Comparison of ENCODE assay signal across 9 cellular contexts in the genomic region with DNA sequence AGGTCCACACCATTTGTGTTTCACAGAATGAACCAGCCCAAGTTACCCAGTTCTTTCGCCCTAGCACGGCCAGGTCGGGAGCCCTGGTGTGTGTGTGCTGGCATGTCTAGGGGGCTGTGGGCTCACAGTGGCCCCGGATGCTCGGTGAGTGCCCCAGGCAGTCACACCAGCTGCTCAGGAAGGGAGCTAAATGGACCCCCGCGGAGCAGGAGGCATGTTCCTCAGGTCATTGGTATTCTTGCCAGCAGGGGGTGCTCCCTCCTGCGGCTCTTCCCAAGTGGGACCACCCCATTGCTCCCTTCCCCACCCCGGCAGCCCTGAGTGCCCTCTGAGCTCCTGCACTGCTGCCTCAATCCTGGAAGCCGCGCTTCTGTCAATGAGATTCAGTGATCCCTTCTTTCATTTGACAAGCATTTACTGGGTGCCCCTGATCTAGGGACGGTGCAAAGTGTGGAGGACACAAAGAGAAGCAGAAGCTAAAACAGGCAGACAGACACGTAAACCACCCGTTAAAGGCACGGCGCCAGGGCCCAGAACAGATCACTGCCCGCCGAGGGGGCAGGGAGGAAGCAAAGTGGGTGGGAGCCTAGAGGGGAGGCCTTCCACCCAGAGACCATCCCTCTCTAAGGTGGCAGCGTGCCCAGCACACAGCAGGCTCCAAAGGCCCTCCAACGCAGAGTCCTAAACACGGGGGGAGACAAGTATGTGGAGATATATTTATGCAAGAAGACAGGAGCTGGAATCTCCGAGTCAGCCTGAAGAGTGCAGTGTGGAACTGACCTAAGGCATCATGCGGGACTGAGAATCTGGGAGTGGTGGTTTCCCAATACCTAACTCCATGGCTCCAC. TPM values are rescaled to one million over a fixed set of nuclear protein-coding genes. Genes with fewer than 3 reads are reported as not detected.
A peak's percentile ranks its signal among the peaks of the same experiment; 100 is the strongest.
DNase-seq lines count a peak whose midpoint lies in the region; ATAC-seq and TF ChIP-seq lines count a peak whose summit lies in the region.
"Had no signal": no experiment of that assay in that cellular context is flagged by ENCODE, and none has a peak within 500 bp of the region (broad histone marks: within the 10 kb centered on the region; RNA-seq: fewer than 3 reads in every experiment).

No MANE protein-coding gene starts in this region.

- peaks cover 0 to 49% (median 0%) of the 10 kb centered on the region in 5 donors for H3K36me3 Mint-ChIP-seq in naive thymus-derived CD4-positive, alpha-beta T cell

- no peaks in the 10 kb centered on the region for H3K4me1 Mint-ChIP-seq in naive thymus-derived CD4-positive, alpha-beta T cell

- H3K4me3 Mint-ChIP-seq in naive thymus-derived CD4-positive, alpha-beta T cell, result no peak overlapping the region

- H3K4me1 ChIP-seq in Peyer's patch (no peaks in the 10 kb centered on the region), spleen (no peaks in the 10 kb centered on the region), prostate gland (replicated peaks) (no peaks in the 10 kb centered on the region)
- no peaks in the 10 kb centered on the region for H3K4me1 ChIP-seq in naive thymus-derived CD4-positive, alpha-beta T cell (ENCODE audit: control insufficient read depth in 2 of 2, insufficient read depth in 2 of 2, low read length in 2 of 2)

- H3K9me3 ChIP-seq in Peyer's patch (no peaks in the 10 kb centered on the region), spleen (no peaks in the 10 kb centered on the region), prostate gland (no peaks in the 10 kb centered on the region)
- H3K9me3 ChIP-seq in naive thymus-derived CD4-positive, alpha-beta T cell (ENCODE audit: control insufficient read depth in 2 of 3, low read length in 3 of 3), result no peaks in the 10 kb centered on the region
- H3K9me3 ChIP-seq: ovary had no signal

- no peaks in the 10 kb centered on the region for H3K9me3 Mint-ChIP-seq in naive thymus-derived CD4-positive, alpha-beta T cell

- H3K36me3 ChIP-seq in Peyer's patch, result peaks cover 0 to 57% (median 4%) of the 10 kb centered on the region in 3 donors
- H3K36me3 ChIP-seq in spleen, result peaks cover 0 to 94% (median 50%) of the 10 kb centered on the region in 6 donors
- H3K36me3 ChIP-seq in prostate gland, result peaks cover 3 to 8% of the 10 kb centered on the region in 2 donors
- peaks cover 0 to 42% (median 5%) of the 10 kb centered on the region in 3 experiments for H3K36me3 ChIP-seq in naive thymus-derived CD4-positive, alpha-beta T cell (ENCODE audit: control insufficient read depth in 2 of 3, insufficient read depth in 3 of 3, low read length in 3 of 3)
- H3K36me3 ChIP-seq: ovary had no signal

- TF ChIP-seq POLR2A in Peyer's patch (IDR thresholded peaks at IDR 0.05), result no peak
- no peak for TF ChIP-seq POLR2A in spleen (IDR thresholded peaks at IDR 0.05)
- TF ChIP-seq POLR2A in prostate gland (IDR thresholded peaks at IDR 0.05), result no peak

- POLR2A ChIA-PET in naive thymus-derived CD4-positive, alpha-beta T cell (lab: Charles Lee), result interaction anchor here (0.5 kb wide), 1 partner anchor 152 kb away, joined by 3 read pairs; no protein-coding TSS in a partner anchor

- 72 to 86% (median 81%) methylated on average over 23 of the region's 23 CpGs for WGBS in spleen, 5 donors
- WGBS in prostate gland, result 68% methylated on average over 23 of the region's 23 CpGs

- TF ChIP-seq CTCF in Peyer's patch (IDR thresholded peaks at IDR 0.05) (peak in 4 of 6 experiments; percentile 8 to 19 (median 10)), spleen (IDR thresholded peaks at IDR 0.05 in 8 of 11, conservative IDR thresholded peaks at IDR 0.05 in 3 of 11) (peak in 6 of 11 experiments; percentile 24 to 49 (median 39)), prostate gland (IDR thresholded peaks at IDR 0.05) (no peak)

- no peak overlapping the region for H3K27ac Mint-ChIP-seq in naive thymus-derived CD4-positive, alpha-beta T cell

- DNase-seq in DMS 273 (lab: John Stamatoyannopoulos, UW; ENCODE audit: unreplicated experiment) (peak; percentile 33), DMS 273 treated with DMSO at 0.1 percent for 48 hours (lab: John Stamatoyannopoulos, UW) (no peak), Peyer's patch (no peak), germinal center (ENCODE audit: low spot score) (peak; percentile 19), spleen (no peak), prostate gland (ENCODE audit: low spot score) (no peak), SIG-M5 treated with dmso at 0.1 percent for 504 hours (lab: John Stamatoyannopoulos, UW; ENCODE audit: unreplicated experiment) (no peak)
- DNase-seq in naive thymus-derived CD4-positive, alpha-beta T cell, result no peak

- H3K4me3 ChIP-seq in Peyer's patch (no peak overlapping the region), spleen (no peak overlapping the region), prostate gland (no peak overlapping the region)
- H3K4me3 ChIP-seq in naive thymus-derived CD4-positive, alpha-beta T cell (ENCODE audit: low read length), result no peak overlapping the region
- H3K4me3 ChIP-seq: ovary had no signal

- CTCF ChIA-PET in naive thymus-derived CD4-positive, alpha-beta T cell (lab: Charles Lee), result interaction anchor here (1.3 kb wide), 1 partner anchor 35 kb away, joined by 3 read pairs; no protein-coding TSS in a partner anchor

- H3K27ac ChIP-seq in Peyer's patch (no peak overlapping the region), spleen (no peak overlapping the region), prostate gland (no peak overlapping the region)
- no peak overlapping the region for H3K27ac ChIP-seq in naive thymus-derived CD4-positive, alpha-beta T cell (ENCODE audit: low read depth, low read length)
- H3K27ac ChIP-seq: ovary had no signal

- no peaks in the 10 kb centered on the region for H3K27me3 Mint-ChIP-seq in naive thymus-derived CD4-positive, alpha-beta T cell

- intact Hi-C loops in spleen (cut with DNase I; ENCODE audit: low total_unique reads), result loop anchor here (10.0 kb wide), 1 partner anchor 106 kb away; no protein-coding TSS in a partner anchor
- intact Hi-C loops in prostate gland (cut with DNase I), result loop anchor here (5.0 kb wide), 1 partner anchor 104 kb away; no protein-coding TSS in a partner anchor
- intact Hi-C loops in naive thymus-derived CD4-positive, alpha-beta T cell (cut with micrococcal nuclease), result loop anchor here in 1 of 2 donors (2.0 kb wide), 1 partner anchor 104 kb away; no protein-coding TSS in a partner anchor

- no peaks in the 10 kb centered on the region for H3K27me3 ChIP-seq in Peyer's patch
- H3K27me3 ChIP-seq in spleen (replicated peaks in 1 of 7), result no peaks in the 10 kb centered on the region
- H3K27me3 ChIP-seq in prostate gland (replicated peaks; ENCODE audit: insufficient read depth), result no peaks in the 10 kb centered on the region
- H3K27me3 ChIP-seq in naive thymus-derived CD4-positive, alpha-beta T cell (ENCODE audit: control insufficient read depth in 2 of 2, insufficient read depth in 2 of 2, low read length in 2 of 2), result no peaks in the 10 kb centered on the region
- H3K27me3 ChIP-seq: ovary had no signal

- no peak for ATAC-seq in naive thymus-derived CD4-positive, alpha-beta T cell

RNA-seq across cellular contexts. Expression of a gene that starts 5.2 kb away (rescaled TPM):
- 10 to 100 TPM in 1 of 4 donors, 1 to 10 TPM in 2, not detected in 1; 3.9 to 15.2 (median 5.8) TPM for total RNA-seq in Peyer's patch
- total RNA-seq in spleen, result 1 to 10 TPM in 6 of 7 donors, under 1 TPM in 1; 0.74 to 4.3 (median 2.0) TPM
- polyA plus RNA-seq in spleen, result 1 to 10 TPM in 1 of 3 donors, under 1 TPM in 2; 0.52 to 1.1 (median 0.68) TPM
- total RNA-seq in prostate gland, result 1 to 10 TPM; 3.7 to 3.9 TPM
- total RNA-seq in naive thymus-derived CD4-positive, alpha-beta T cell, result 1 to 10 TPM in 3 of 5 experiments, under 1 TPM in 2; 0.12 to 2.0 (median 1.5) TPM
- polyA plus RNA-seq in naive thymus-derived CD4-positive, alpha-beta T cell, result under 1 TPM in 1 of 2 donors, not detected in 1; 0.37 TPM

RNA-seq across cellular contexts. Expression of a gene that starts 32.1 kb away (rescaled TPM):
- 10 to 100 TPM; 23.9 to 29.1 (median 26.9) TPM for total RNA-seq in Peyer's patch
- total RNA-seq in spleen, result 10 to 100 TPM; 22.7 to 33.1 (median 26.3) TPM
- polyA plus RNA-seq in spleen, result 10 to 100 TPM in 2 of 3 donors, 1 to 10 TPM in 1; 6.3 to 12.7 (median 11.1) TPM
- 10 to 100 TPM; 11.0 to 48.0 TPM for total RNA-seq in prostate gland
- total RNA-seq in naive thymus-derived CD4-positive, alpha-beta T cell, result 10 to 100 TPM; 21.4 to 31.9 (median 23.4) TPM
- polyA plus RNA-seq in naive thymus-derived CD4-positive, alpha-beta T cell, result 10 to 100 TPM in 1 of 2 donors, 1 to 10 TPM in 1; 6.8 to 12.5 TPM

Comparison
In these comparisons a context has a peak if more than half of its experiments do, and no peak if none do; other contexts are left out.
1. DNase-seq: peak in DMS 273 (single experiment) and germinal center (single experiment); none in DMS 273 treated with DMSO at 0.1 percent for 48 hours (single experiment), Peyer's patch (0 of 3), spleen (single experiment), prostate gland (single experiment), naive thymus-derived CD4-positive, alpha-beta T cell (0 of 9) and SIG-M5 treated with dmso at 0.1 percent for 504 hours (single experiment).
2. CTCF ChIP-seq: peak in Peyer's patch (4 of 6) and spleen (6 of 11); none in prostate gland (0 of 4).